23 cellular contexts compared by ENCODE assay signal in genomic region chr17:64480951-64481350, GRCh38. TPM values are rescaled to one million over a fixed set of nuclear protein-coding genes. Genes with fewer than 3 reads are reported as not detected.
DNase-seq lines count a peak whose midpoint lies in the region; ATAC-seq, FAIRE-seq and TF ChIP-seq lines count a peak whose summit lies in the region.
"Had no signal": no experiment of that assay in that cellular context is flagged by ENCODE, and none has a peak within 500 bp of the region (broad histone marks: within the 10 kb centered on the region; RNA-seq: fewer than 3 reads in every experiment).

No MANE protein-coding gene starts in this region.

- no peak overlapping the region for H3K27ac Mint-ChIP-seq in T-helper 2 cell treated with Interferon-gamma antibody and Interleukin-4, amounts not matched to agents 5 μg/mL and 100 μg/mL, for 36 hours

- no peak overlapping the region for H3K4me3 ChIP-seq in trophoblast cell (ENCODE audit: low read depth, low read length)

- H3K4me1 Mint-ChIP-seq in T-helper 2 cell treated with Interferon-gamma antibody and Interleukin-4, amounts not matched to agents 5 μg/mL and 100 μg/mL, for 36 hours (ENCODE audit: low read depth) = peaks cover 8% of the 10 kb centered on the region

- no peaks in the 10 kb centered on the region for H3K79me2 ChIP-seq in trophoblast cell (ENCODE audit: control insufficient read depth, insufficient read depth, low read length, poor library complexity)

- H4K12ac ChIP-seq in trophoblast cell (ENCODE audit: low read depth, low read length) = no peak overlapping the region

- no peaks in the 10 kb centered on the region for H3K79me1 ChIP-seq in trophoblast cell (ENCODE audit: low read length)

- no peak overlapping the region for H2AFZ ChIP-seq in trophoblast cell (ENCODE audit: insufficient read depth, low read length, poor library complexity)

- H3K4ac ChIP-seq in trophoblast cell (ENCODE audit: low read depth, low read length) = no peak overlapping the region

- peak; percentile 12 for ATAC-seq in foreskin keratinocyte
- ATAC-seq: HCT116 had no signal

- no peak for TF ChIP-seq CTCF in foreskin keratinocyte (conservative IDR thresholded peaks at IDR 0.05)

- no peak overlapping the region for H2AK5ac ChIP-seq in trophoblast cell (ENCODE audit: low read length)

- no peak overlapping the region for H3K14ac ChIP-seq in trophoblast cell (ENCODE audit: low read length)

- H3K36me3 ChIP-seq in trophoblast cell (ENCODE audit: control insufficient read depth in 1 of 2, insufficient read depth in 2 of 2, low read length in 2 of 2) = peaks cover 9% of the 10 kb centered on the region in 2 experiments

- H3K9me3 ChIP-seq in trophoblast cell (ENCODE audit: insufficient read depth, low read depth, low read length) = no peaks in the 10 kb centered on the region
- H3K9me3 ChIP-seq: BE2C had no signal

- H2BK120ac ChIP-seq in trophoblast cell (ENCODE audit: insufficient read depth, low read length, poor library complexity) = no peak overlapping the region

- no peak overlapping the region for H3K23ac ChIP-seq in trophoblast cell (ENCODE audit: low read length)

- H2BK5ac ChIP-seq in trophoblast cell (ENCODE audit: low read depth, low read length, poor library complexity) = no peak overlapping the region

- H3K9me3 Mint-ChIP-seq in T-helper 2 cell treated with Interferon-gamma antibody and Interleukin-4, amounts not matched to agents 5 μg/mL and 100 μg/mL, for 36 hours = no peaks in the 10 kb centered on the region
- H3K9me3 Mint-ChIP-seq: CD4-positive, CD25-positive, alpha-beta regulatory T cell; CD8-positive, alpha-beta memory T cell had no signal

- H3K27me3 ChIP-seq in foreskin keratinocyte = no peaks in the 10 kb centered on the region
- H3K27me3 ChIP-seq in trophoblast cell (ENCODE audit: insufficient read depth, low read length) = no peaks in the 10 kb centered on the region
- H3K27me3 ChIP-seq: BE2C had no signal

- H3K4me2 ChIP-seq in trophoblast cell (ENCODE audit: low read length) = no peak overlapping the region

- H3K4me1 ChIP-seq in foreskin keratinocyte = no peaks in the 10 kb centered on the region
- H3K4me1 ChIP-seq in trophoblast cell (ENCODE audit: control insufficient read depth in 1 of 2, insufficient read depth in 2 of 2, low read length in 2 of 2) = peaks cover 0 to 2% of the 10 kb centered on the region in 2 experiments
- H3K4me1 ChIP-seq: BE2C had no signal

- H3K27me3 Mint-ChIP-seq in T-helper 2 cell treated with Interferon-gamma antibody and Interleukin-4, amounts not matched to agents 5 μg/mL and 100 μg/mL, for 36 hours (ENCODE audit: low read depth) = no peaks in the 10 kb centered on the region
- H3K27me3 Mint-ChIP-seq: CD4-positive, CD25-positive, alpha-beta regulatory T cell; CD8-positive, alpha-beta memory T cell had no signal

- peaks cover 33% of the 10 kb centered on the region for H3K36me3 Mint-ChIP-seq in T-helper 2 cell treated with Interferon-gamma antibody and Interleukin-4, amounts not matched to agents 5 μg/mL and 100 μg/mL, for 36 hours (ENCODE audit: low read depth)

- no CpG with 5 or more reads among the region's 1 CpG for WGBS in trophoblast cell (ENCODE audit: extremely low coverage, insufficient coverage, insufficient read length)

- no peak overlapping the region for H3K4me3 Mint-ChIP-seq in T-helper 2 cell treated with Interferon-gamma antibody and Interleukin-4, amounts not matched to agents 5 μg/mL and 100 μg/mL, for 36 hours
- H3K4me3 Mint-ChIP-seq: CD4-positive, CD25-positive, alpha-beta regulatory T cell; CD8-positive, alpha-beta memory T cell had no signal

- FAIRE-seq in GM19239 (lab: Jason Lieb, UNC) = no peak
- FAIRE-seq: A204.1, D721Med, GM12892, HTR-8/SVneo had no signal

- DNase-seq in amniotic epithelial cell (ENCODE audit: low read depth) = peak; percentile 65
- no peak for DNase-seq in foreskin keratinocyte
- DNase-seq in trophoblast cell = peak; percentile 73 to 82
- DNase-seq in T-helper 2 cell treated with Interferon-gamma antibody and Interleukin-4, amounts not matched to agents 5 μg/mL and 100 μg/mL, for 36 hours (ENCODE audit: low spot score) = no peak
- no peak for DNase-seq in SKM-1 treated with dmso at 0.1 percent for 144 hours (lab: John Stamatoyannopoulos, UW; ENCODE audit: unreplicated experiment)
- DNase-seq in GM19239 (ENCODE audit: insufficient read length, low spot score) = no peak
- DNase-seq: ACHN; BE2C; C1 segment of cervical spinal cord; CD4-positive, CD25-positive, alpha-beta regulatory T cell; CD8-positive, alpha-beta memory T cell; COR-L47; DMS153; DMS79; GDM1; GOT3; H7; IMR-90 had no signal

- no peak overlapping the region for H4K91ac ChIP-seq in trophoblast cell (ENCODE audit: low read depth, low read length)

- no peak overlapping the region for H3K18ac ChIP-seq in trophoblast cell (ENCODE audit: low read length)

- no peak overlapping the region for H2BK12ac ChIP-seq in trophoblast cell (ENCODE audit: low read length)

- H3K27ac ChIP-seq in foreskin keratinocyte (no peak overlapping the region), trophoblast cell (ENCODE audit: low read depth, low read length) (no peak overlapping the region)

- no peak overlapping the region for H4K8ac ChIP-seq in trophoblast cell (ENCODE audit: low read depth, low read length)

- H3K9ac ChIP-seq in trophoblast cell (ENCODE audit: low read length) = no peak overlapping the region

RNA-seq across cellular contexts. Expression of gene POLG2, which starts 15.9 kb away (rescaled TPM):
- total RNA-seq in foreskin keratinocyte = 9.3 and 11.0 TPM in 2 replicates
- polyA plus RNA-seq in foreskin keratinocyte = 6.4 and 7.8 TPM in 2 replicates
- 7.7 and 8.4 TPM in 2 replicates for polyA plus RNA-seq in trophoblast cell (2013)

RNA-seq across cellular contexts. Expression of gene DDX5, which starts 25.1 kb away (rescaled TPM):
- 386 and 387 TPM in 2 replicates for total RNA-seq in foreskin keratinocyte
- 236 and 262 TPM in 2 replicates for polyA plus RNA-seq in foreskin keratinocyte
- 580 and 586 TPM in 2 replicates for polyA plus RNA-seq in trophoblast cell (2013)

RNA-seq across cellular contexts. Expression of gene CEP95, which starts 25.8 kb away (rescaled TPM):
- total RNA-seq in foreskin keratinocyte = 23.6 and 24.6 TPM in 2 replicates
- polyA plus RNA-seq in foreskin keratinocyte = 13.0 and 14.0 TPM in 2 replicates
- polyA plus RNA-seq in trophoblast cell (2013) = 36.1 and 37.4 TPM in 2 replicates

RNA-seq across cellular contexts. Expression of gene MILR1, which starts 32.0 kb away (rescaled TPM):
- total RNA-seq in foreskin keratinocyte = not detected in 2 replicates
- polyA plus RNA-seq in foreskin keratinocyte = not detected in 2 replicates
- 0.18 and 0.29 TPM in 2 replicates for polyA plus RNA-seq in trophoblast cell (2013)
- polyA plus RNA-seq: CD4-positive, CD25-positive, alpha-beta regulatory T cell; CD8-positive, alpha-beta memory T cell had no signal

Comparison
In these comparisons a context has a peak if more than half of its experiments do, and no peak if none do; other contexts are left out.
1. DNase-seq: peak in amniotic epithelial cell (single experiment) and trophoblast cell (2 of 2); none in foreskin keratinocyte (0 of 2), T-helper 2 cell treated with Interferon-gamma antibody and Interleukin-4, amounts not matched to agents 5 μg/mL and 100 μg/mL, for 36 hours (single experiment), SKM-1 treated with dmso at 0.1 percent for 144 hours (single experiment) and GM19239 (single experiment).